In the genomic region with DNA sequence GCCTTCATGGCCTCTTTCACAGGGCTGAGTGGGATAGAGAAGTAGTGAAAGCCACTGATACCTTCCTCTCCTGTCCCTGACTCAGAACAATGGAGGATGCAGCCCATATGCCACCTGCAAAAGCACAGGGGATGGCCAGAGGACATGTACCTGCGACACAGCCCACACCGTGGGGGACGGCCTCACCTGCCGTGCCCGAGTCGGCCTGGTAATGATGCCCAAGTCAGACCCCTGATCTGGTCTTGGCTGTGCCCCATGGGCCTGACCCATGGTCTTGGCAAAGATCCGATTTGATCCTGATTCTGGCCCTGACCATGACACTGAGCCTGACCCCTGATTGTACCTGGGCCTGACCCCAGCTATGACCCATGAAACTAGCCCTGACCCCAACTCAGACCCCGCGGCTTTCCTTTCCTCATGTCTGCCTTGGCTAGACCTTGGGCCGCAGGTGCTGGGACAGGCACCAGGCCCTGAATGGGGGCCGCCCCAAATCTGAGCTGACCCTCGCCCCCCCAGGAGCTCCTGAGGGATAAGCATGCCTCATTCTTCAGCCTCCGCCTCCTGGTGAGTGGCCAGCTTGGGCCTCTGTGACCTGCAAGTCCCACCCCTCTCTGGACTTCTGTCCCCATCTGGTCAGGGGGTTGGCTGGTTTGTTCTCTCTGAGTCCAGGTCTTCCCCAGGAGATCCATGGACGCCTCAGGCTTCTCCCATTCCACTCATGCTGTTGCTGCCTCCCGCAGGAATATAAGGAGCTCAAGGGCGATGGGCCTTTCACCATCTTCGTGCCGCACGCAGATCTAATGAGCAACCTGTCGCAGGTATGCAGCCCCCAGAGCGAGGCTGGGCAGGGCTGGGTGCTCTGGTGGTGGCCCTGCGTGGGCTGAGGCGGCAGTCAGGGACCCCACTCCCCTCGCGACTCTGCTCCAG, we compare ENCODE assay signal across 16 cellular contexts. TPM values are rescaled to one million over a fixed set of nuclear protein-coding genes. Genes with fewer than 3 reads are reported as not detected.
DNase-seq lines count a peak whose midpoint lies in the region; ATAC-seq and TF ChIP-seq lines count a peak whose summit lies in the region.
"Had no signal": no experiment of that assay in that cellular context is flagged by ENCODE, and none has a peak within 500 bp of the region (broad histone marks: within the 10 kb centered on the region; RNA-seq: fewer than 3 reads in every experiment).

No MANE protein-coding gene starts in this region.

- no peak overlapping the region for H2BK20ac ChIP-seq in H9 (ENCODE audit: low read depth, low read length, poor library complexity, severe bottlenecking)

- no peak overlapping the region for H2BK15ac ChIP-seq in H9 (ENCODE audit: low read depth, low read length)

- no peaks in the 10 kb centered on the region for H3K23me2 ChIP-seq in H9 (ENCODE audit: insufficient read length, low read depth, low read length, poor library complexity, severe bottlenecking)

- no peak overlapping the region for H4K5ac ChIP-seq in H9 (ENCODE audit: insufficient read length, low read depth, low read length)

- H3K4me3 Mint-ChIP-seq in H9 = peak overlapping the region in 1 of 2 experiments; percentile 43; a peak in 1 of 5 replicates
- H3K4me3 Mint-ChIP-seq: activated CD4-positive, alpha-beta T cell treated with anti-CD3 and anti-CD28 coated beads, Interleukin-2, amount 10 ng/mL, durations not matched to agents 24 days and 14 days; HFFc6; naive B cell had no signal

- peaks cover 4% of the 10 kb centered on the region for H3K27me3 Mint-ChIP-seq in H9 (ENCODE audit: low read depth)
- H3K27me3 Mint-ChIP-seq: activated CD4-positive, alpha-beta T cell treated with anti-CD3 and anti-CD28 coated beads, Interleukin-2, amount 10 ng/mL, durations not matched to agents 24 days and 14 days; naive B cell had no signal

- H2AK5ac ChIP-seq in H9 (ENCODE audit: insufficient read length, low read length) = no peak overlapping the region

- H3K4me1 ChIP-seq in H9 (ENCODE audit: insufficient read depth, low read length) (no peaks in the 10 kb centered on the region), colonic mucosa (no peaks in the 10 kb centered on the region), lower lobe of right lung (no peaks in the 10 kb centered on the region), tibial artery (peaks cover 0 to 6% (median 2%) of the 10 kb centered on the region in 4 donors)

- no peak overlapping the region for H3K18ac ChIP-seq in H9 (ENCODE audit: insufficient read length, low read depth, low read length)

- no peak overlapping the region for H3T11ph ChIP-seq in H9 (ENCODE audit: low read length)

- no peak overlapping the region for H3K23ac ChIP-seq in H9 (ENCODE audit: insufficient read length, low read depth, low read length)

- peak overlapping the region; percentile 33 for H3K4me2 ChIP-seq in H9 (ENCODE audit: insufficient read depth, insufficient read length, low read length)

- no peaks in the 10 kb centered on the region; a peak in 1 of 5 replicates for H3K9me3 Mint-ChIP-seq in H9
- H3K9me3 Mint-ChIP-seq: activated CD4-positive, alpha-beta T cell treated with anti-CD3 and anti-CD28 coated beads, Interleukin-2, amount 10 ng/mL, durations not matched to agents 24 days and 14 days; HFFc6; naive B cell had no signal

- intact Hi-C loops in colonic mucosa (cut with DNase I) = no loop called here
- intact Hi-C loops in lower lobe of right lung (cut with DNase I) = no loop called here
- intact Hi-C loops in tibial artery (cut with DNase I; ENCODE audit: low total_unique reads) = no loop called here

- DNase-seq in H9 = no peak
- DNase-seq in colonic mucosa = no peak
- no peak for DNase-seq in lower lobe of right lung
- no peak for DNase-seq in tibial artery
- no peak for DNase-seq in NCI-H510A (lab: John Stamatoyannopoulos, UW)
- DNase-seq: activated CD4-positive, alpha-beta T cell treated with anti-CD3 and anti-CD28 coated beads, Interleukin-2, amount 10 ng/mL, durations not matched to agents 24 days and 14 days; activated naive CD4-positive, alpha-beta T cell treated with Interleukin-2 at 50 U/mL for 16 hours; DMS53; HFFc6; naive B cell; NCI-H69 had no signal

- peak overlapping the region; percentile 35 for H3K4me3 ChIP-seq in colonic mucosa
- H3K4me3 ChIP-seq in lower lobe of right lung = peak overlapping the region; percentile 35
- H3K4me3 ChIP-seq in tibial artery = peak overlapping the region; percentile 8 to 41

- H3K36me3 ChIP-seq in colonic mucosa (no peaks in the 10 kb centered on the region), lower lobe of right lung (peaks cover 47% of the 10 kb centered on the region), tibial artery (peaks cover 0 to under 1% (median 0%) of the 10 kb centered on the region in 3 donors)

- H4K91ac ChIP-seq in H9 (ENCODE audit: insufficient read length, low read depth, low read length) = no peak overlapping the region

- ATAC-seq in lower lobe of right lung = no peak
- ATAC-seq in GM21423 (IDR thresholded peaks at IDR 0.05; ENCODE audit: unreplicated experiment) = no peak
- no peak for ATAC-seq in GM21528 (IDR thresholded peaks at IDR 0.05; ENCODE audit: low FRiP score, unreplicated experiment)
- ATAC-seq: left lobe of liver had no signal

- no peak overlapping the region for H2BK5ac ChIP-seq in H9 (ENCODE audit: insufficient read length, low read length)

- no peak overlapping the region for H3K27ac ChIP-seq in H9 (ENCODE audit: insufficient read length, low read depth, low read length)
- H3K27ac ChIP-seq in colonic mucosa = no peak overlapping the region
- H3K27ac ChIP-seq in lower lobe of right lung = no peak overlapping the region
- H3K27ac ChIP-seq in tibial artery = no peak overlapping the region
- H3K27ac ChIP-seq: C4-2B had no signal

- H3K9ac ChIP-seq in H9 (ENCODE audit: extremely low read depth, insufficient read length, low read length) = no peak overlapping the region
- H3K9ac ChIP-seq in colonic mucosa (ENCODE audit: low read depth in 2 of 2, low read length in 2 of 2) = no peak overlapping the region

- no peaks in the 10 kb centered on the region for H3K79me2 ChIP-seq in H9 (ENCODE audit: insufficient read depth, low read length)

- H3K27me3 ChIP-seq in H9 (ENCODE audit: insufficient read depth, low read length) = no peaks in the 10 kb centered on the region
- no peaks in the 10 kb centered on the region for H3K27me3 ChIP-seq in colonic mucosa
- no peaks in the 10 kb centered on the region for H3K27me3 ChIP-seq in lower lobe of right lung (ENCODE audit: low read depth)
- no peaks in the 10 kb centered on the region for H3K27me3 ChIP-seq in tibial artery

- no peak overlapping the region for H4K8ac ChIP-seq in H9 (replicated peaks; ENCODE audit: insufficient read length, low read depth, low read length)

- H4K20me1 ChIP-seq in H9 (ENCODE audit: control insufficient read depth, insufficient read depth, insufficient read length) = peaks cover 6% of the 10 kb centered on the region

- no peaks in the 10 kb centered on the region for H3K36me3 Mint-ChIP-seq in H9 (ENCODE audit: insufficient read depth in 1 of 3, low read depth in 3 of 3)
- H3K36me3 Mint-ChIP-seq: naive B cell had no signal

- no peaks in the 10 kb centered on the region for H3K9me3 ChIP-seq in H9 (ENCODE audit: control insufficient read depth, low read depth, low read length)
- no peaks in the 10 kb centered on the region for H3K9me3 ChIP-seq in colonic mucosa
- H3K9me3 ChIP-seq in lower lobe of right lung = no peaks in the 10 kb centered on the region
- no peaks in the 10 kb centered on the region for H3K9me3 ChIP-seq in tibial artery

- no peak overlapping the region for H3K27ac Mint-ChIP-seq in H9
- H3K27ac Mint-ChIP-seq: activated CD4-positive, alpha-beta T cell treated with anti-CD3 and anti-CD28 coated beads, Interleukin-2, amount 10 ng/mL, durations not matched to agents 24 days and 14 days; HFFc6; progenitor cell of endocrine pancreas had no signal

- H3K14ac ChIP-seq in H9 (ENCODE audit: insufficient read depth, low read length) = no peak overlapping the region

- no peak overlapping the region for H2AFZ ChIP-seq in H9 (ENCODE audit: low read length)

- no peak overlapping the region for H2BK120ac ChIP-seq in H9 (ENCODE audit: low read depth, low read length, poor library complexity, severe bottlenecking)

- TF ChIP-seq CTCF in H9 (conservative IDR thresholded peaks at IDR 0.05) (no peak), colonic mucosa (IDR thresholded peaks at IDR 0.05) (no peak), lower lobe of right lung (IDR thresholded peaks at IDR 0.05) (no peak), tibial artery (IDR thresholded peaks at IDR 0.05) (no peak)

- no peak overlapping the region for H3K4ac ChIP-seq in H9 (ENCODE audit: low read depth, low read length)

- H3K4me1 Mint-ChIP-seq in H9 = peaks cover 6 to 7% of the 10 kb centered on the region in 2 experiments; a peak in 3 of 4 replicates
- H3K4me1 Mint-ChIP-seq: activated CD4-positive, alpha-beta T cell treated with anti-CD3 and anti-CD28 coated beads, Interleukin-2, amount 10 ng/mL, durations not matched to agents 24 days and 14 days; naive B cell had no signal

- WGBS in H9 (ENCODE audit: extremely low coverage, insufficient read length, low lambda C conversion rate) = no CpG with 5 or more reads among the region's 25 CpGs

- H3K79me1 ChIP-seq in H9 (ENCODE audit: insufficient read depth, low read depth, low read length, poor library complexity, severe bottlenecking) = no peaks in the 10 kb centered on the region

- no peak overlapping the region for H2BK12ac ChIP-seq in H9 (ENCODE audit: insufficient read length, low read depth, low read length)

- no peak overlapping the region for H3K56ac ChIP-seq in H9 (ENCODE audit: insufficient read length, low read depth, low read length)

RNA-seq across cellular contexts. Expression of gene NT5DC2, which starts 15.6 kb away (rescaled TPM):
- total RNA-seq in H9 (2021) (441 and 444 TPM in 2 replicates), colonic mucosa (10 to 100 TPM; 12.5 to 49.1 TPM), lower lobe of right lung (28.5 TPM)

RNA-seq across cellular contexts. Expression of gene UQCC5, which starts 18.3 kb away (rescaled TPM):
- total RNA-seq in H9 (2021) = 39.1 and 45.8 TPM in 2 replicates
- total RNA-seq in colonic mucosa = 10 to 100 TPM in 1 of 2 donors, 1 to 10 TPM in 1; 9.0 to 11.3 TPM
- total RNA-seq in lower lobe of right lung = 16.3 TPM

RNA-seq across cellular contexts. Expression of gene STAB1, which starts 22.9 kb away (rescaled TPM):
- 0.90 and 1.5 TPM in 2 replicates for total RNA-seq in H9 (2021)
- 10 to 100 TPM; 41.1 to 46.5 TPM for total RNA-seq in colonic mucosa
- total RNA-seq in lower lobe of right lung = 133 TPM
- total RNA-seq: HFFc6 had no signal

Comparison
In these comparisons a context has a peak if more than half of its experiments do, and no peak if none do; other contexts are left out.
1. RNA of gene STAB1, which starts 22.9 kb away (total RNA-seq): 133 TPM in lower lobe of right lung (single experiment) and 41.1 to 46.5 TPM in colonic mucosa; 0.90 to 1.5 TPM in H9; every median in the first group is over 10 times any median in the second.
2. Peak in every context shown above with its lines, with median percentiles within 50 percentile points of each other: H3K4me3 ChIP-seq.